ENCODE assay signal across 16 cellular contexts in genomic region chr2:237202288-237203030, GRCh38.
DNase-seq lines count a peak whose midpoint lies in the region; ATAC-seq, FAIRE-seq and TF ChIP-seq lines count a peak whose summit lies in the region.
"Had no signal": no experiment of that assay in that cellular context is flagged by ENCODE, and none has a peak within 500 bp of the region (broad histone marks: within the 10 kb centered on the region; RNA-seq: fewer than 3 reads in every experiment).

No MANE protein-coding gene starts in this region.

- H3K27me3 ChIP-seq in HepG2 (ENCODE audit: control insufficient read depth in 1 of 2, insufficient read depth in 2 of 2, low read length in 2 of 2) (peaks cover 7 to 40% of the 10 kb centered on the region in 2 experiments; a peak in 4 of 5 replicates), right lobe of liver (no peaks in the 10 kb centered on the region), trophoblast cell (ENCODE audit: insufficient read depth, low read length) (no peaks in the 10 kb centered on the region)
- H3K27me3 ChIP-seq: upper lobe of left lung had no signal

- CTCF ChIA-PET in HepG2 (lab: Yijun Ruan, JAX; ENCODE audit: low intra/inter-chr PET ratio, low total read pairs), result no interaction called here

- no peak overlapping the region for H3K4me3 ChIP-seq in HepG2 (replicated peaks in 1 of 3; ENCODE audit: insufficient read depth in 1 of 3, low read depth in 2 of 3, low read length in 3 of 3)
- H3K4me3 ChIP-seq in right lobe of liver, result no peak overlapping the region
- H3K4me3 ChIP-seq in trophoblast cell (ENCODE audit: low read depth, low read length), result no peak overlapping the region
- H3K4me3 ChIP-seq: lung, upper lobe of left lung had no signal

- H4K12ac ChIP-seq in trophoblast cell (ENCODE audit: low read depth, low read length), result peak overlapping the region; percentile 20

- WGBS in HepG2 (ENCODE audit: low lambda C conversion rate), result 45% methylated on average over 13 of the region's 13 CpGs
- 72% methylated on average over 11 of the region's 13 CpGs for WGBS in right lobe of liver (ENCODE audit: insufficient coverage, low coverage, low lambda C conversion rate, missing lambda C conversion rate)
- no CpG with 5 or more reads among the region's 13 CpGs for WGBS in trophoblast cell (ENCODE audit: extremely low coverage, insufficient coverage, insufficient read length)

- H3K14ac ChIP-seq in trophoblast cell (ENCODE audit: low read length), result peak overlapping the region; percentile 73

- ATAC-seq in HepG2 (no peak; the same call in 2 of the 3 replicates), right lobe of liver (no peak), GM18519 (IDR thresholded peaks at IDR 0.05; ENCODE audit: low FRiP score, unreplicated experiment) (no peak)
- ATAC-seq: CD8-positive, alpha-beta T cell had no signal

- in situ Hi-C loops in HepG2 (cut with HindIII; ENCODE audit: extremely low pct_ligation_motif_present, low pct_unique_long_range_greater_than_20kb), result no loop called here

- no peaks in the 10 kb centered on the region for H4K20me1 ChIP-seq in HepG2 (ENCODE audit: insufficient read depth, low read length)

- intact Hi-C loops in HepG2 (cut with micrococcal nuclease; ENCODE audit: unreplicated experiment) (no loop called here), right lobe of liver (cut with DNase I) (no loop called here)

- H2AK5ac ChIP-seq in trophoblast cell (ENCODE audit: low read length), result peak overlapping the region; percentile 57

- H3K27me3 Mint-ChIP-seq in progenitor cell of endocrine pancreas, result peaks cover 23% of the 10 kb centered on the region

- no peak for TF ChIP-seq EP300 in HepG2 (IDR thresholded peaks at IDR 0.05; ENCODE audit: low read depth in 2 of 2, low read length in 2 of 2)
- TF ChIP-seq EP300 in HepG2 (CRISPR knock-in tag; IDR thresholded peaks at IDR 0.05; ENCODE audit: borderline replicate concordance), result no peak

- H2AFZ ChIP-seq in HepG2 (ENCODE audit: low read length) (no peak overlapping the region), trophoblast cell (ENCODE audit: insufficient read depth, low read length, poor library complexity) (peak overlapping the region; percentile 27)

- TF ChIP-seq POLR2A in HepG2 (IDR thresholded peaks at IDR 0.05; ENCODE audit: insufficient read depth in 1 of 2, low read depth in 2 of 2, low read length in 2 of 2), result no peak
- no peak for TF ChIP-seq POLR2A in right lobe of liver (IDR thresholded peaks at IDR 0.05)

- TF ChIP-seq RAD21 in HepG2 (CRISPR knock-in tag; IDR thresholded peaks at IDR 0.05), result no peak

- no peak overlapping the region for H3K9ac ChIP-seq in HepG2 (ENCODE audit: insufficient read depth, low read depth, low read length)
- no peak overlapping the region for H3K9ac ChIP-seq in trophoblast cell (ENCODE audit: low read length)

- peak overlapping the region; percentile 40 for H3K4ac ChIP-seq in trophoblast cell (ENCODE audit: low read depth, low read length)

- H3K79me2 ChIP-seq in HepG2 (ENCODE audit: insufficient read depth, low read length), result no peaks in the 10 kb centered on the region
- peaks cover 11% of the 10 kb centered on the region for H3K79me2 ChIP-seq in trophoblast cell (ENCODE audit: control insufficient read depth, insufficient read depth, low read length, poor library complexity)

- no peaks in the 10 kb centered on the region for H3K9me3 Mint-ChIP-seq in progenitor cell of endocrine pancreas (ENCODE audit: low read depth)
- H3K9me3 Mint-ChIP-seq: CD8-positive, alpha-beta T cell had no signal

- POLR2A ChIA-PET in HepG2 (lab: Yijun Ruan, JAX), result no interaction called here

- H3K23ac ChIP-seq in trophoblast cell (ENCODE audit: low read length), result no peak overlapping the region

- H3K36me3 Mint-ChIP-seq in progenitor cell of endocrine pancreas (ENCODE audit: insufficient read depth), result no peaks in the 10 kb centered on the region
- H3K36me3 Mint-ChIP-seq: CD8-positive, alpha-beta T cell had no signal

- no peaks in the 10 kb centered on the region for H3K36me3 ChIP-seq in HepG2 (replicated peaks in 1 of 2; ENCODE audit: control insufficient read depth in 1 of 2, insufficient read depth in 2 of 2, low read length in 2 of 2)
- H3K36me3 ChIP-seq in right lobe of liver, result no peaks in the 10 kb centered on the region
- no peaks in the 10 kb centered on the region for H3K36me3 ChIP-seq in trophoblast cell (ENCODE audit: control insufficient read depth in 1 of 2, insufficient read depth in 2 of 2, low read length in 2 of 2)
- H3K36me3 ChIP-seq: upper lobe of left lung had no signal

- H3K18ac ChIP-seq in trophoblast cell (ENCODE audit: low read length), result peak overlapping the region; percentile 75

- no peaks in the 10 kb centered on the region for H3K4me1 Mint-ChIP-seq in progenitor cell of endocrine pancreas (ENCODE audit: low read depth)

- peak overlapping the region; percentile 61 for H4K8ac ChIP-seq in trophoblast cell (ENCODE audit: low read depth, low read length)

- H3K27ac Mint-ChIP-seq in progenitor cell of endocrine pancreas, result no peak overlapping the region
- H3K27ac Mint-ChIP-seq: CD8-positive, alpha-beta T cell had no signal

- no peak overlapping the region for H3K4me3 Mint-ChIP-seq in progenitor cell of endocrine pancreas (ENCODE audit: low read depth)
- H3K4me3 Mint-ChIP-seq: CD8-positive, alpha-beta T cell had no signal

- H3K4me1 ChIP-seq in HepG2 (ENCODE audit: insufficient read depth, low read length) (peaks cover 12% of the 10 kb centered on the region), right lobe of liver (no peaks in the 10 kb centered on the region), trophoblast cell (ENCODE audit: control insufficient read depth in 1 of 2, insufficient read depth in 2 of 2, low read length in 2 of 2) (peaks cover 20 to 37% of the 10 kb centered on the region in 2 experiments)

- no TSS peak for BruUV-seq in HepG2 (replicated peaks; lab: Mats Ljungman, UMichigan)

- DNase-seq in HepG2 (ENCODE audit: low spot score) (no peak), right lobe of liver (no peak), ecto neural progenitor cell (ENCODE audit: low spot score) (peak; percentile 46), trophoblast cell (peak; percentile 57 to 62), progenitor cell of endocrine pancreas (ENCODE audit: low spot score, unreplicated experiment) (no peak), DMS 273 treated with DMSO at 0.1 percent for 48 hours (lab: John Stamatoyannopoulos, UW) (no peak)
- no peak for DNase-seq in NK-92 treated with Interleukin-12 subunit alpha and Interleukin-12 subunit beta, amount 100 ng/mL, for 24 hours (lab: John Stamatoyannopoulos, UW)
- DNase-seq: activated CD4-positive, alpha-beta T cell treated with anti-CD3 and anti-CD28 coated beads for 4 hours; activated naive CD4-positive, alpha-beta T cell; CD8-positive, alpha-beta T cell; glutamatergic neuron; NCI-H1694 treated with DMSO at 0.1 percent for 48 hours; NCI-H446 treated with DMSO at 0.1 percent for 48 hours; upper lobe of left lung had no signal

- peaks cover 50% of the 10 kb centered on the region for H3K79me1 ChIP-seq in trophoblast cell (ENCODE audit: low read length)

- H3K27ac ChIP-seq in HepG2 (ENCODE audit: extremely low read length, insufficient read depth, low read length) (no peak overlapping the region), right lobe of liver (no peak overlapping the region), trophoblast cell (ENCODE audit: low read depth, low read length) (peak overlapping the region; percentile 91)

- FAIRE-seq in HepG2 (lab: Jason Lieb, UNC), result no peak

- peak overlapping the region; percentile 95 for H2BK12ac ChIP-seq in trophoblast cell (ENCODE audit: low read length)

- peak overlapping the region; percentile 93 for H4K91ac ChIP-seq in trophoblast cell (ENCODE audit: low read depth, low read length)

- peak overlapping the region; percentile 83 for H2BK120ac ChIP-seq in trophoblast cell (ENCODE audit: insufficient read depth, low read length, poor library complexity)

- H2BK5ac ChIP-seq in trophoblast cell (ENCODE audit: low read depth, low read length, poor library complexity), result peak overlapping the region; percentile 80

- TF ChIP-seq CTCF in HepG2 (CRISPR knock-in tag; IDR thresholded peaks at IDR 0.05), result no peak
- TF ChIP-seq CTCF in right lobe of liver (IDR thresholded peaks at IDR 0.05), result no peak
- no peak for TF ChIP-seq CTCF in progenitor cell of endocrine pancreas (IDR thresholded peaks at IDR 0.05; ENCODE audit: unreplicated experiment)

- H3K4me2 ChIP-seq in HepG2 (ENCODE audit: low read depth, low read length) (no peak overlapping the region), trophoblast cell (ENCODE audit: low read length) (no peak overlapping the region)

- H3K9me3 ChIP-seq in HepG2 (ENCODE audit: low read length), result no peaks in the 10 kb centered on the region
- no peaks in the 10 kb centered on the region for H3K9me3 ChIP-seq in right lobe of liver
- peaks cover 4% of the 10 kb centered on the region for H3K9me3 ChIP-seq in trophoblast cell (ENCODE audit: insufficient read depth, low read depth, low read length)
- H3K9me3 ChIP-seq: upper lobe of left lung had no signal

TF ChIP-seq in HepG2, 621 proteins besides CTCF, POLR2A, EP300 and RAD21:
- no peak for TF ChIP-seq CREB1 (IDR thresholded peaks at IDR 0.05)
- no peak for TF ChIP-seq CREB1 (CRISPR knock-in tag; IDR thresholded peaks at IDR 0.05)
- 0 out of 2 replicates have a peak, but pooled peaks have one; percentile 20 for TF ChIP-seq FOSL1 (CRISPR knock-in tag; IDR thresholded peaks at IDR 0.05; ENCODE audit: borderline replicate concordance)
- TF ChIP-seq, protein P1, sequence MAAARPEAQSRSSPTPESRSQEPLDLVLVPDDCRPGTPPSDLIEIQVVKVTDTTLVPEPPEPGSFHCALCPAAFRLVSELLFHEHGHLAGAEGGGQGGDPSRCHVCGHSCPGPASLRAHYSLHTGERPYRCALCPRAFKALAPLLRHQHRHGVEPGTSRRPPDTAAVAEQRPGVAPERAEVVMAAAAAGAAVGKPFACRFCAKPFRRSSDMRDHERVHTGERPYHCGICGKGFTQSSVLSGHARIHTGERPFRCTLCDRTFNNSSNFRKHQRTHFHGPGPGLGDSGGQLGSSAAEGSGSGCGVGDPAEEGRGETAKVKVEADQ (CRISPR knock-in tag; IDR thresholded peaks at IDR 0.05; ENCODE audit: borderline replicate concordance), result no peak

Comparison
In these comparisons a context has a peak if more than half of its experiments do, and no peak if none do; other contexts are left out.
1. DNase-seq: peak in ecto neural progenitor cell (single experiment) and trophoblast cell (2 of 2); none in HepG2 (single experiment), right lobe of liver (0 of 3), progenitor cell of endocrine pancreas (single experiment), DMS 273 treated with DMSO at 0.1 percent for 48 hours (single experiment) and NK-92 treated with Interleukin-12 subunit alpha and Interleukin-12 subunit beta, amount 100 ng/mL, for 24 hours (single experiment).